1 cellular context compared by ENCODE assay signal in the genomic region with DNA sequence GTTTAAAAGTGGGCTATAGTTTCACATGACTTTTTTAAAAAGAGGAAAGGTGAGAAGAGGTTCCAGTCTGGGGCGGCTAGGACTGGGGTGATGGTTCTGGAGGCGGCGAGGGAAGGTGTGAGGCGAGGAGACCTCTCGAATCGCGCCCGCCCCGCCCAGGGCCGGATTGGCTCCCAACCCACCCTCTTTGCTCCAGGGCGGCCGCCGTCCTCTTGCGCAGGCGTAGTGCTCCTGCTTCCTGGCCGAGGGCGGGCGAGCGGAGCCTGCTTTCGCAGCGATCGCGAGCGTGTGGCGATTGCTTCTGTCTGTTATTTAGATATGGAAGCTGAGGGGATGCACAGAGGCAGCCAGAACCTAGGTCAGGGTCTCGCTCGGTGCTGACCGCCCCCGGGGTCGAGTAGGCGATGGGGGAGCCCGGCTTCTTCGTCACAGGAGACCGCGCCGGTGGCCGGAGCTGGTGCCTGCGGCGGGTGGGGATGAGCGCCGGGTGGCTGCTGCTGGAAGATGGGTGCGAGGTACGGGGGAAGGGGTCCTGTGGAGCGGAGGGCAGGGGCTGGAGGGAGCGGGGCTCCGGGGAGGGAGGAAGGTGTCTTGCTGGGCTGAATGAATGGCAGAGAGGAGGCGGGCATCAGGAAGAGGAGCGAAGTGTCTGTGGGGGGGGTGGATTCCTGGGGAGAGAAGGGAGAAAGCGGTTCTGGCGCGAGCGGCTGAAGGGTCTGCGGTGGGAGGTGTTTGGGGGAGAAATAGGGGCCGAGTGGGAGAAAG.
TF ChIP-seq lines count a peak whose summit lies in the region.

A gene with protein sequence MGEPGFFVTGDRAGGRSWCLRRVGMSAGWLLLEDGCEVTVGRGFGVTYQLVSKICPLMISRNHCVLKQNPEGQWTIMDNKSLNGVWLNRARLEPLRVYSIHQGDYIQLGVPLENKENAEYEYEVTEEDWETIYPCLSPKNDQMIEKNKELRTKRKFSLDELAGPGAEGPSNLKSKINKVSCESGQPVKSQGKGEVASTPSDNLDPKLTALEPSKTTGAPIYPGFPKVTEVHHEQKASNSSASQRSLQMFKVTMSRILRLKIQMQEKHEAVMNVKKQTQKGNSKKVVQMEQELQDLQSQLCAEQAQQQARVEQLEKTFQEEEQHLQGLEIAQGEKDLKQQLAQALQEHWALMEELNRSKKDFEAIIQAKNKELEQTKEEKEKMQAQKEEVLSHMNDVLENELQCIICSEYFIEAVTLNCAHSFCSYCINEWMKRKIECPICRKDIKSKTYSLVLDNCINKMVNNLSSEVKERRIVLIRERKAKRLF (plus strand): TSS at position 223 of the 765 bp plus-strand sequence. CDS start 182 bp downstream, at position 405.

TF ChIP-seq in GM12878, 131 proteins besides CTCF, POLR2A, EP300 and RAD21 (continued from another document and continues in another):
- TF ChIP-seq, protein P1, sequence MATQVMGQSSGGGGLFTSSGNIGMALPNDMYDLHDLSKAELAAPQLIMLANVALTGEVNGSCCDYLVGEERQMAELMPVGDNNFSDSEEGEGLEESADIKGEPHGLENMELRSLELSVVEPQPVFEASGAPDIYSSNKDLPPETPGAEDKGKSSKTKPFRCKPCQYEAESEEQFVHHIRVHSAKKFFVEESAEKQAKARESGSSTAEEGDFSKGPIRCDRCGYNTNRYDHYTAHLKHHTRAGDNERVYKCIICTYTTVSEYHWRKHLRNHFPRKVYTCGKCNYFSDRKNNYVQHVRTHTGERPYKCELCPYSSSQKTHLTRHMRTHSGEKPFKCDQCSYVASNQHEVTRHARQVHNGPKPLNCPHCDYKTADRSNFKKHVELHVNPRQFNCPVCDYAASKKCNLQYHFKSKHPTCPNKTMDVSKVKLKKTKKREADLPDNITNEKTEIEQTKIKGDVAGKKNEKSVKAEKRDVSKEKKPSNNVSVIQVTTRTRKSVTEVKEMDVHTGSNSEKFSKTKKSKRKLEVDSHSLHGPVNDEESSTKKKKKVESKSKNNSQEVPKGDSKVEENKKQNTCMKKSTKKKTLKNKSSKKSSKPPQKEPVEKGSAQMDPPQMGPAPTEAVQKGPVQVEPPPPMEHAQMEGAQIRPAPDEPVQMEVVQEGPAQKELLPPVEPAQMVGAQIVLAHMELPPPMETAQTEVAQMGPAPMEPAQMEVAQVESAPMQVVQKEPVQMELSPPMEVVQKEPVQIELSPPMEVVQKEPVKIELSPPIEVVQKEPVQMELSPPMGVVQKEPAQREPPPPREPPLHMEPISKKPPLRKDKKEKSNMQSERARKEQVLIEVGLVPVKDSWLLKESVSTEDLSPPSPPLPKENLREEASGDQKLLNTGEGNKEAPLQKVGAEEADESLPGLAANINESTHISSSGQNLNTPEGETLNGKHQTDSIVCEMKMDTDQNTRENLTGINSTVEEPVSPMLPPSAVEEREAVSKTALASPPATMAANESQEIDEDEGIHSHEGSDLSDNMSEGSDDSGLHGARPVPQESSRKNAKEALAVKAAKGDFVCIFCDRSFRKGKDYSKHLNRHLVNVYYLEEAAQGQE (IDR thresholded peaks at IDR 0.05; ENCODE audit: low read depth, low read length), result no peak
- TF ChIP-seq, protein P2, sequence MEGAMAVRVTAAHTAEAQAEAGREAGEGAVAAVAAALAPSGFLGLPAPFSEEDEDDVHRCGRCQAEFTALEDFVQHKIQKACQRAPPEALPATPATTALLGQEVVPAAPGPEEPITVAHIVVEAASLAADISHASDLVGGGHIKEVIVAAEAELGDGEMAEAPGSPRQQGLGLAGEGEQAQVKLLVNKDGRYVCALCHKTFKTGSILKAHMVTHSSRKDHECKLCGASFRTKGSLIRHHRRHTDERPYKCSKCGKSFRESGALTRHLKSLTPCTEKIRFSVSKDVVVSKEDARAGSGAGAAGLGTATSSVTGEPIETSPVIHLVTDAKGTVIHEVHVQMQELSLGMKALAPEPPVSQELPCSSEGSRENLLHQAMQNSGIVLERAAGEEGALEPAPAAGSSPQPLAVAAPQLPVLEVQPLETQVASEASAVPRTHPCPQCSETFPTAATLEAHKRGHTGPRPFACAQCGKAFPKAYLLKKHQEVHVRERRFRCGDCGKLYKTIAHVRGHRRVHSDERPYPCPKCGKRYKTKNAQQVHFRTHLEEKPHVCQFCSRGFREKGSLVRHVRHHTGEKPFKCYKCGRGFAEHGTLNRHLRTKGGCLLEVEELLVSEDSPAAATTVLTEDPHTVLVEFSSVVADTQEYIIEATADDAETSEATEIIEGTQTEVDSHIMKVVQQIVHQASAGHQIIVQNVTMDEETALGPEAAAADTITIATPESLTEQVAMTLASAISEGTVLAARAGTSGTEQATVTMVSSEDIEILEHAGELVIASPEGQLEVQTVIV (IDR thresholded peaks at IDR 0.05; ENCODE audit: borderline replicate concordance, partially characterized antibody), result no peak
- TF ChIP-seq FOXK2 (IDR thresholded peaks at IDR 0.05) (no peak), SUPT20H (IDR thresholded peaks at IDR 0.05; ENCODE audit: borderline replicate concordance, control insufficient read depth, low read depth, low read length) (no peak), EED (IDR thresholded peaks at IDR 0.05; ENCODE audit: low read depth) (no peak), KDM1A (IDR thresholded peaks at IDR 0.05; ENCODE audit: borderline replicate concordance) (no peak), FOS (IDR thresholded peaks at IDR 0.05; ENCODE audit: borderline replicate concordance, extremely low read depth, insufficient read length) (no peak), YY1 (IDR thresholded peaks at IDR 0.05; ENCODE audit: low read depth, low read length) (peak; percentile 93), RCOR1 (conservative IDR thresholded peaks at IDR 0.05; ENCODE audit: low read depth, low read length) (no peak), STAT1 (conservative IDR thresholded peaks at IDR 0.05) (no peak), RAD51 (IDR thresholded peaks at IDR 0.05) (no peak), BHLHE40 (IDR thresholded peaks at IDR 0.05; ENCODE audit: borderline replicate concordance in 1 of 2, low read depth in 2 of 2, low read length in 1 of 2) (peak; percentile 18 to 31; a peak in 1 of 4 replicates), IRF4 (IDR thresholded peaks at IDR 0.05; ENCODE audit: low read depth, low read length) (no peak), CREB1 (IDR thresholded peaks at IDR 0.05; ENCODE audit: low read depth) (no peak; the same call in 1 of the 2 replicates), PML (IDR thresholded peaks at IDR 0.05; ENCODE audit: low read length) (no peak), HDGF (IDR thresholded peaks at IDR 0.05) (peak; percentile 58; the same call in 1 of the 2 replicates), TCF12 (IDR thresholded peaks at IDR 0.05; ENCODE audit: low read depth, low read length) (0 out of 2 replicates have a peak, but pooled peaks have one; percentile 30), RBBP5 (conservative IDR thresholded peaks at IDR 0.05) (no peak), BACH1 (IDR thresholded peaks at IDR 0.05; ENCODE audit: borderline replicate concordance) (no peak; the same call in 1 of the 2 replicates), EGR1 (IDR thresholded peaks at IDR 0.05; ENCODE audit: borderline replicate concordance in 1 of 2, low read depth in 2 of 2, low read length in 2 of 2) (no peak; a peak in 1 of 3 replicates), CHD4 (IDR thresholded peaks at IDR 0.05) (no peak), SPI1 (IDR thresholded peaks at IDR 0.05; ENCODE audit: borderline replicate concordance, insufficient read depth, low read depth, low read length) (no peak), TARDBP (IDR thresholded peaks at IDR 0.05; ENCODE audit: borderline replicate concordance) (no peak)
- TF ChIP-seq, protein P3, sequence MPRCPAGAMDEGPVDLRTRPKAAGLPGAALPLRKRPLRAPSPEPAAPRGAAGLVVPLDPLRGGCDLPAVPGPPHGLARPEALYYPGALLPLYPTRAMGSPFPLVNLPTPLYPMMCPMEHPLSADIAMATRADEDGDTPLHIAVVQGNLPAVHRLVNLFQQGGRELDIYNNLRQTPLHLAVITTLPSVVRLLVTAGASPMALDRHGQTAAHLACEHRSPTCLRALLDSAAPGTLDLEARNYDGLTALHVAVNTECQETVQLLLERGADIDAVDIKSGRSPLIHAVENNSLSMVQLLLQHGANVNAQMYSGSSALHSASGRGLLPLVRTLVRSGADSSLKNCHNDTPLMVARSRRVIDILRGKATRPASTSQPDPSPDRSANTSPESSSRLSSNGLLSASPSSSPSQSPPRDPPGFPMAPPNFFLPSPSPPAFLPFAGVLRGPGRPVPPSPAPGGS (IDR thresholded peaks at IDR 0.05; ENCODE audit: borderline replicate concordance, insufficient read depth, low read depth, low read length, poor library complexity, severe bottlenecking), result no peak
- TF ChIP-seq, protein P4, sequence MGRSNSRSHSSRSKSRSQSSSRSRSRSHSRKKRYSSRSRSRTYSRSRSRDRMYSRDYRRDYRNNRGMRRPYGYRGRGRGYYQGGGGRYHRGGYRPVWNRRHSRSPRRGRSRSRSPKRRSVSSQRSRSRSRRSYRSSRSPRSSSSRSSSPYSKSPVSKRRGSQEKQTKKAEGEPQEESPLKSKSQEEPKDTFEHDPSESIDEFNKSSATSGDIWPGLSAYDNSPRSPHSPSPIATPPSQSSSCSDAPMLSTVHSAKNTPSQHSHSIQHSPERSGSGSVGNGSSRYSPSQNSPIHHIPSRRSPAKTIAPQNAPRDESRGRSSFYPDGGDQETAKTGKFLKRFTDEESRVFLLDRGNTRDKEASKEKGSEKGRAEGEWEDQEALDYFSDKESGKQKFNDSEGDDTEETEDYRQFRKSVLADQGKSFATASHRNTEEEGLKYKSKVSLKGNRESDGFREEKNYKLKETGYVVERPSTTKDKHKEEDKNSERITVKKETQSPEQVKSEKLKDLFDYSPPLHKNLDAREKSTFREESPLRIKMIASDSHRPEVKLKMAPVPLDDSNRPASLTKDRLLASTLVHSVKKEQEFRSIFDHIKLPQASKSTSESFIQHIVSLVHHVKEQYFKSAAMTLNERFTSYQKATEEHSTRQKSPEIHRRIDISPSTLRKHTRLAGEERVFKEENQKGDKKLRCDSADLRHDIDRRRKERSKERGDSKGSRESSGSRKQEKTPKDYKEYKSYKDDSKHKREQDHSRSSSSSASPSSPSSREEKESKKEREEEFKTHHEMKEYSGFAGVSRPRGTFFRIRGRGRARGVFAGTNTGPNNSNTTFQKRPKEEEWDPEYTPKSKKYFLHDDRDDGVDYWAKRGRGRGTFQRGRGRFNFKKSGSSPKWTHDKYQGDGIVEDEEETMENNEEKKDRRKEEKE (IDR thresholded peaks at IDR 0.05), result no peak
- TF ChIP-seq, protein P5, sequence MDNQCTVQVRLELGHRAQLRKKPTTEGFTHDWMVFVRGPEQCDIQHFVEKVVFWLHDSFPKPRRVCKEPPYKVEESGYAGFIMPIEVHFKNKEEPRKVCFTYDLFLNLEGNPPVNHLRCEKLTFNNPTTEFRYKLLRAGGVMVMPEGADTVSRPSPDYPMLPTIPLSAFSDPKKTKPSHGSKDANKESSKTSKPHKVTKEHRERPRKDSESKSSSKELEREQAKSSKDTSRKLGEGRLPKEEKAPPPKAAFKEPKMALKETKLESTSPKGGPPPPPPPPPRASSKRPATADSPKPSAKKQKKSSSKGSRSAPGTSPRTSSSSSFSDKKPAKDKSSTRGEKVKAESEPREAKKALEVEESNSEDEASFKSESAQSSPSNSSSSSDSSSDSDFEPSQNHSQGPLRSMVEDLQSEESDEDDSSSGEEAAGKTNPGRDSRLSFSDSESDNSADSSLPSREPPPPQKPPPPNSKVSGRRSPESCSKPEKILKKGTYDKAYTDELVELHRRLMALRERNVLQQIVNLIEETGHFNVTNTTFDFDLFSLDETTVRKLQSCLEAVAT (IDR thresholded peaks at IDR 0.05), result peak; percentile 100
- TF ChIP-seq, protein P6, sequence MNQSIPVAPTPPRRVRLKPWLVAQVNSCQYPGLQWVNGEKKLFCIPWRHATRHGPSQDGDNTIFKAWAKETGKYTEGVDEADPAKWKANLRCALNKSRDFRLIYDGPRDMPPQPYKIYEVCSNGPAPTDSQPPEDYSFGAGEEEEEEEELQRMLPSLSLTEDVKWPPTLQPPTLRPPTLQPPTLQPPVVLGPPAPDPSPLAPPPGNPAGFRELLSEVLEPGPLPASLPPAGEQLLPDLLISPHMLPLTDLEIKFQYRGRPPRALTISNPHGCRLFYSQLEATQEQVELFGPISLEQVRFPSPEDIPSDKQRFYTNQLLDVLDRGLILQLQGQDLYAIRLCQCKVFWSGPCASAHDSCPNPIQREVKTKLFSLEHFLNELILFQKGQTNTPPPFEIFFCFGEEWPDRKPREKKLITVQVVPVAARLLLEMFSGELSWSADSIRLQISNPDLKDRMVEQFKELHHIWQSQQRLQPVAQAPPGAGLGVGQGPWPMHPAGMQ (IDR thresholded peaks at IDR 0.05; ENCODE audit: borderline replicate concordance), result no peak
- TF ChIP-seq, protein P7, sequence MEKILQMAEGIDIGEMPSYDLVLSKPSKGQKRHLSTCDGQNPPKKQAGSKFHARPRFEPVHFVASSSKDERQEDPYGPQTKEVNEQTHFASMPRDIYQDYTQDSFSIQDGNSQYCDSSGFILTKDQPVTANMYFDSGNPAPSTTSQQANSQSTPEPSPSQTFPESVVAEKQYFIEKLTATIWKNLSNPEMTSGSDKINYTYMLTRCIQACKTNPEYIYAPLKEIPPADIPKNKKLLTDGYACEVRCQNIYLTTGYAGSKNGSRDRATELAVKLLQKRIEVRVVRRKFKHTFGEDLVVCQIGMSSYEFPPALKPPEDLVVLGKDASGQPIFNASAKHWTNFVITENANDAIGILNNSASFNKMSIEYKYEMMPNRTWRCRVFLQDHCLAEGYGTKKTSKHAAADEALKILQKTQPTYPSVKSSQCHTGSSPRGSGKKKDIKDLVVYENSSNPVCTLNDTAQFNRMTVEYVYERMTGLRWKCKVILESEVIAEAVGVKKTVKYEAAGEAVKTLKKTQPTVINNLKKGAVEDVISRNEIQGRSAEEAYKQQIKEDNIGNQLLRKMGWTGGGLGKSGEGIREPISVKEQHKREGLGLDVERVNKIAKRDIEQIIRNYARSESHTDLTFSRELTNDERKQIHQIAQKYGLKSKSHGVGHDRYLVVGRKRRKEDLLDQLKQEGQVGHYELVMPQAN (conservative IDR thresholded peaks at IDR 0.05), result peak; percentile 63
- TF ChIP-seq, protein P8, sequence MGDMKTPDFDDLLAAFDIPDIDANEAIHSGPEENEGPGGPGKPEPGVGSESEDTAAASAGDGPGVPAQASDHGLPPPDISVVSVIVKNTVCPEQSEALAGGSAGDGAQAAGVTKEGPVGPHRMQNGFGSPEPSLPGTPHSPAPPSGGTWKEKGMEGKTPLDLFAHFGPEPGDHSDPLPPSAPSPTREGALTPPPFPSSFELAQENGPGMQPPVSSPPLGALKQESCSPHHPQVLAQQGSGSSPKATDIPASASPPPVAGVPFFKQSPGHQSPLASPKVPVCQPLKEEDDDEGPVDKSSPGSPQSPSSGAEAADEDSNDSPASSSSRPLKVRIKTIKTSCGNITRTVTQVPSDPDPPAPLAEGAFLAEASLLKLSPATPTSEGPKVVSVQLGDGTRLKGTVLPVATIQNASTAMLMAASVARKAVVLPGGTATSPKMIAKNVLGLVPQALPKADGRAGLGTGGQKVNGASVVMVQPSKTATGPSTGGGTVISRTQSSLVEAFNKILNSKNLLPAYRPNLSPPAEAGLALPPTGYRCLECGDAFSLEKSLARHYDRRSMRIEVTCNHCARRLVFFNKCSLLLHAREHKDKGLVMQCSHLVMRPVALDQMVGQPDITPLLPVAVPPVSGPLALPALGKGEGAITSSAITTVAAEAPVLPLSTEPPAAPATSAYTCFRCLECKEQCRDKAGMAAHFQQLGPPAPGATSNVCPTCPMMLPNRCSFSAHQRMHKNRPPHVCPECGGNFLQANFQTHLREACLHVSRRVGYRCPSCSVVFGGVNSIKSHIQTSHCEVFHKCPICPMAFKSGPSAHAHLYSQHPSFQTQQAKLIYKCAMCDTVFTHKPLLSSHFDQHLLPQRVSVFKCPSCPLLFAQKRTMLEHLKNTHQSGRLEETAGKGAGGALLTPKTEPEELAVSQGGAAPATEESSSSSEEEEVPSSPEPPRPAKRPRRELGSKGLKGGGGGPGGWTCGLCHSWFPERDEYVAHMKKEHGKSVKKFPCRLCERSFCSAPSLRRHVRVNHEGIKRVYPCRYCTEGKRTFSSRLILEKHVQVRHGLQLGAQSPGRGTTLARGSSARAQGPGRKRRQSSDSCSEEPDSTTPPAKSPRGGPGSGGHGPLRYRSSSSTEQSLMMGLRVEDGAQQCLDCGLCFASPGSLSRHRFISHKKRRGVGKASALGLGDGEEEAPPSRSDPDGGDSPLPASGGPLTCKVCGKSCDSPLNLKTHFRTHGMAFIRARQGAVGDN (IDR thresholded peaks at IDR 0.05), result no peak
